8 cellular contexts compared by ENCODE assay signal in the genomic region with DNA sequence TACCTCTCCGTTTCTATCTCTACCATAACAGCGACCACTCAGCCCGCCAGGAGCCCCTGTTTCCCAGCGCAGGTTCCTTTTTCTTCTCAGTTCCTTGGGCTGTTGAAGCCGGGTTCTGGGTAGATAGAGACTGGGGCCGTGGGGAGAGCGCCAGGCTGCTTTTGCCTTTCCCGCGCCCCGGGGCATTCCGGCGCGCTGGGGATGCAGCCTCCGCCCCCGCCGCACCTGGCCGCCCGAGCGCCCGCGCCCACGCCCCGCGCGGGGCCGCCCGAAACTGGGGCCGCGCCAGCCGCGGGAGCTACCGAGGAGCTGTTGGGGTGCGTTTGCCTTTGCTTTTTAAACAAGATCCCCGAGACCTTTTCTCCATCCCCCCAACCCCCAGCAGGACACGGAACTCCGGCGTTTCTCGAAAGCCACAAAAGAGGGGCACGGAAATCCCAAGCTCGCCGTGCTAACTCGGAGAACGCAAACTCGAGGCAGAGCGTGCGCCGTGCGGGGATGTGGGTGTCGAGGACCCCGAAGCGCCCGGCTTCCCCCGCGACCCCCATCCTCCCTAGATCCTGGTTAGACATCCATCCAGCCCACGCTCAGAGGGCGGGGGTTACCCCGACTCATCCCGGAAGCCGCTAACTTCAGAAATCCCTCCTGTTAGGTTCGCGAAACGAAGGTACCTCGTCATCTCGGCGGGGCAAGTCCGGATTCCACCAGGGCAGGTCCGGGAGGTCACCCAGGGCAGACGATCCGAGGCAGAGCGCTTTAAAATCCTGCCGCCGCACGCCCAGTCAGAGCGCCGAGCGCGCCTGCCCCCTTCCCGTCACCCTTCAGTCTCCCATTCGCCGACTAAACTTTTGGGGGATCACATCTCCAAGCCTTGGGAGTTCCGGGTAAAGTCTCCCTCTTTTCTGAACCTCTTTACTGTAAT. TPM values are rescaled to one million over a fixed set of nuclear protein-coding genes. Genes with fewer than 3 reads are reported as not detected.
A peak's percentile ranks its signal among the peaks of the same experiment; 100 is the strongest.
DNase-seq lines count a peak whose midpoint lies in the region; ATAC-seq and TF ChIP-seq lines count a peak whose summit lies in the region.

No MANE protein-coding gene starts in this region.

- intact Hi-C loops in CD4-positive, alpha-beta memory T cell (cut with micrococcal nuclease) = loop anchor here (2.0 to 5.0 kb wide), 4 partner anchors 96 to 449 kb away; a partner anchor contains a TSS
- intact Hi-C loops in activated T-helper 2 cell treated with anti-CD3 and anti-CD28 coated beads, Interferon-gamma antibody, Interleukin-2, Interleukin-4, amounts not matched to agents 10 μg/mL and 5 μg/mL and 100 μg/mL, durations not matched to agents 14 hours and 24 hours and 36 hours (cut with micrococcal nuclease) = loop anchor here (2.0 to 5.0 kb wide), 2 partner anchors 95 to 141 kb away; a partner anchor contains a TSS

- peaks cover 11 to 28% (median 16%) of the 10 kb centered on the region in 4 donors for H3K4me1 Mint-ChIP-seq in CD4-positive, alpha-beta memory T cell
- H3K4me1 Mint-ChIP-seq in activated T-helper 2 cell treated with anti-CD3 and anti-CD28 coated beads, Interferon-gamma antibody, Interleukin-2, Interleukin-4, amounts not matched to agents 10 μg/mL and 5 μg/mL and 100 μg/mL, durations not matched to agents 14 hours and 24 hours and 36 hours (ENCODE audit: low read depth) = peaks cover 9% of the 10 kb centered on the region

- no peak overlapping the region for H3K9ac ChIP-seq in smooth muscle cell (ENCODE audit: low read depth)

- peak; percentile 24 for ATAC-seq in HG02759 (IDR thresholded peaks at IDR 0.05; ENCODE audit: unreplicated experiment)
- no peak for ATAC-seq in HG02678 (IDR thresholded peaks at IDR 0.05; ENCODE audit: unreplicated experiment)
- ATAC-seq in GM21526 (IDR thresholded peaks at IDR 0.05; ENCODE audit: low FRiP score, unreplicated experiment) = no peak
- ATAC-seq in GM19023 (IDR thresholded peaks at IDR 0.05; ENCODE audit: unreplicated experiment) = no peak

- H3F3A ChIP-seq in smooth muscle cell (ENCODE audit: low read depth) = no peaks in the 10 kb centered on the region

- DNase-seq in CD4-positive, alpha-beta memory T cell = peak in 4 of 5 donors; percentile 2 to 19 (median 13)
- DNase-seq in activated T-helper 2 cell treated with anti-CD3 and anti-CD28 coated beads, Interferon-gamma antibody, Interleukin-2, Interleukin-4, amounts not matched to agents 10 μg/mL and 5 μg/mL and 100 μg/mL, durations not matched to agents 14 hours and 24 hours and 36 hours (ENCODE audit: low spot score) = no peak
- DNase-seq in iPS DF 6.9 (ENCODE audit: low read depth, low spot score) (no peak), smooth muscle cell (lab: John Stamatoyannopoulos, UW; ENCODE audit: unreplicated experiment) (no peak)

- CTCF ChIA-PET in CD4-positive, alpha-beta memory T cell (lab: Charles Lee; ENCODE audit: partially characterized antibody) = interaction anchor here (1.2 to 5.0 kb wide), 9 partner anchors 9 to 448 kb away, joined by 3 to 23 read pairs (median 5); no protein-coding TSS in a partner anchor

- POLR2A ChIA-PET in CD4-positive, alpha-beta memory T cell (lab: Charles Lee; ENCODE audit: partially characterized antibody) = interaction anchor here (2.3 kb wide), 1 partner anchor 140 kb away, joined by 8 read pairs; a partner anchor contains a TSS

- peak overlapping the region; percentile 88 for H3K4me2 ChIP-seq in smooth muscle cell

- H3K79me2 ChIP-seq in smooth muscle cell (ENCODE audit: low read depth) = no peaks in the 10 kb centered on the region

- H3K36me3 ChIP-seq in CD4-positive, alpha-beta memory T cell (ENCODE audit: insufficient read depth, low read length) = no peaks in the 10 kb centered on the region
- H3K36me3 ChIP-seq in iPS DF 6.9 (ENCODE audit: control insufficient read depth, insufficient read depth, low read length) (no peaks in the 10 kb centered on the region), smooth muscle cell (ENCODE audit: low read depth) (no peaks in the 10 kb centered on the region)

- peak overlapping the region; percentile 86 for H2AFZ ChIP-seq in smooth muscle cell (ENCODE audit: low read depth)

- H4K20me1 ChIP-seq in smooth muscle cell (ENCODE audit: low read depth) = no peaks in the 10 kb centered on the region

- no peaks in the 10 kb centered on the region for H3K9me3 Mint-ChIP-seq in CD4-positive, alpha-beta memory T cell
- H3K9me3 Mint-ChIP-seq in activated T-helper 2 cell treated with anti-CD3 and anti-CD28 coated beads, Interferon-gamma antibody, Interleukin-2, Interleukin-4, amounts not matched to agents 10 μg/mL and 5 μg/mL and 100 μg/mL, durations not matched to agents 14 hours and 24 hours and 36 hours = no peaks in the 10 kb centered on the region

- H3K27ac ChIP-seq in CD4-positive, alpha-beta memory T cell (ENCODE audit: low read depth, low read length) = no peak overlapping the region
- H3K27ac ChIP-seq in iPS DF 6.9 (ENCODE audit: low read length) (no peak overlapping the region), smooth muscle cell (ENCODE audit: low read depth) (no peak overlapping the region)

- no CpG with 5 or more reads among the region's 81 CpGs for WGBS in iPS DF 6.9 (ENCODE audit: insufficient coverage, insufficient read length)
- WGBS in smooth muscle cell (ENCODE audit: low lambda C conversion rate) = 3% methylated on average over 78 of the region's 81 CpGs

- H3K27ac Mint-ChIP-seq in CD4-positive, alpha-beta memory T cell = peak overlapping the region in 1 of 7 donors; percentile 25
- H3K27ac Mint-ChIP-seq in activated T-helper 2 cell treated with anti-CD3 and anti-CD28 coated beads, Interferon-gamma antibody, Interleukin-2, Interleukin-4, amounts not matched to agents 10 μg/mL and 5 μg/mL and 100 μg/mL, durations not matched to agents 14 hours and 24 hours and 36 hours = no peak overlapping the region

- peaks cover 16% of the 10 kb centered on the region for H3K27me3 ChIP-seq in CD4-positive, alpha-beta memory T cell (ENCODE audit: insufficient read depth, low read length)
- H3K27me3 ChIP-seq in iPS DF 6.9 (ENCODE audit: control insufficient read depth, insufficient read depth, low read length) (peaks cover 40% of the 10 kb centered on the region), smooth muscle cell (ENCODE audit: low read depth) (peaks cover 85% of the 10 kb centered on the region)

- H3K9me3 ChIP-seq in CD4-positive, alpha-beta memory T cell (ENCODE audit: control insufficient read depth in 1 of 2, low read length in 2 of 2) = no peaks in the 10 kb centered on the region
- H3K9me3 ChIP-seq in iPS DF 6.9 (ENCODE audit: control insufficient read depth, insufficient read depth, low read length) = no peaks in the 10 kb centered on the region
- no peaks in the 10 kb centered on the region for H3K9me3 ChIP-seq in smooth muscle cell (replicated peaks; ENCODE audit: low read depth)

- no peaks in the 10 kb centered on the region for H3K36me3 Mint-ChIP-seq in CD4-positive, alpha-beta memory T cell
- H3K36me3 Mint-ChIP-seq in activated T-helper 2 cell treated with anti-CD3 and anti-CD28 coated beads, Interferon-gamma antibody, Interleukin-2, Interleukin-4, amounts not matched to agents 10 μg/mL and 5 μg/mL and 100 μg/mL, durations not matched to agents 14 hours and 24 hours and 36 hours (ENCODE audit: low read depth) = no peaks in the 10 kb centered on the region

- peak overlapping the region; percentile 84 to 91 (median 88) for H3K4me3 Mint-ChIP-seq in CD4-positive, alpha-beta memory T cell
- H3K4me3 Mint-ChIP-seq in activated T-helper 2 cell treated with anti-CD3 and anti-CD28 coated beads, Interferon-gamma antibody, Interleukin-2, Interleukin-4, amounts not matched to agents 10 μg/mL and 5 μg/mL and 100 μg/mL, durations not matched to agents 14 hours and 24 hours and 36 hours (ENCODE audit: low read depth) = peak overlapping the region; percentile 60

- peaks cover 42 to 50% of the 10 kb centered on the region in 2 donors for H3K27me3 Mint-ChIP-seq in CD4-positive, alpha-beta memory T cell
- H3K27me3 Mint-ChIP-seq in activated T-helper 2 cell treated with anti-CD3 and anti-CD28 coated beads, Interferon-gamma antibody, Interleukin-2, Interleukin-4, amounts not matched to agents 10 μg/mL and 5 μg/mL and 100 μg/mL, durations not matched to agents 14 hours and 24 hours and 36 hours (ENCODE audit: low read depth) = peaks cover 77% of the 10 kb centered on the region

- peaks cover 28% of the 10 kb centered on the region for H3K4me1 ChIP-seq in CD4-positive, alpha-beta memory T cell (ENCODE audit: insufficient read depth, low read length)
- no peaks in the 10 kb centered on the region for H3K4me1 ChIP-seq in iPS DF 6.9 (ENCODE audit: control insufficient read depth, insufficient read depth, low read length)
- H3K4me1 ChIP-seq in smooth muscle cell (ENCODE audit: low read depth) = peaks cover 4% of the 10 kb centered on the region

- no peak for TF ChIP-seq CTCF in smooth muscle cell (IDR thresholded peaks at IDR 0.05; ENCODE audit: borderline replicate concordance, insufficient read depth, poor library complexity, severe bottlenecking)

- peak overlapping the region; percentile 27 to 64 for H3K4me3 ChIP-seq in CD4-positive, alpha-beta memory T cell (ENCODE audit: low read length in 2 of 2)
- H3K4me3 ChIP-seq in iPS DF 6.9 (ENCODE audit: low read length) (peak overlapping the region; percentile 85; the same call in 1 of the 2 replicates), smooth muscle cell (peak overlapping the region; percentile 71)

RNA-seq across cellular contexts. Expression of a gene that starts 1.0 kb away (rescaled TPM):
- not detected for total RNA-seq in CD4-positive, alpha-beta memory T cell
- not detected for polyA plus RNA-seq in CD4-positive, alpha-beta memory T cell
- not detected in 2 replicates for total RNA-seq in activated T-helper 2 cell treated with anti-CD3 and anti-CD28 coated beads, Interferon-gamma antibody, Interleukin-2, Interleukin-4, amounts not matched to agents 10 μg/mL and 5 μg/mL and 100 μg/mL, durations not matched to agents 14 hours and 24 hours and 36 hours
- total RNA-seq in smooth muscle cell = 20.5 and 31.3 TPM in 2 replicates
- 8.9 and 9.8 TPM in 2 replicates for polyA plus RNA-seq in smooth muscle cell

Comparison
In these comparisons a context has a peak if more than half of its experiments do, and no peak if none do; other contexts are left out.
1. DNase-seq: peak in CD4-positive, alpha-beta memory T cell (4 of 5); none in activated T-helper 2 cell treated with anti-CD3 and anti-CD28 coated beads, Interferon-gamma antibody, Interleukin-2, Interleukin-4, amounts not matched to agents 10 μg/mL and 5 μg/mL and 100 μg/mL, durations not matched to agents 14 hours and 24 hours and 36 hours (single experiment), iPS DF 6.9 (single experiment) and smooth muscle cell (single experiment).
2. RNA of a gene that starts 1.0 kb away (total RNA-seq): 20.5 to 31.3 TPM in smooth muscle cell; not detected in CD4-positive, alpha-beta memory T cell and not detected in activated T-helper 2 cell treated with anti-CD3 and anti-CD28 coated beads, Interferon-gamma antibody, Interleukin-2, Interleukin-4, amounts not matched to agents 10 μg/mL and 5 μg/mL and 100 μg/mL, durations not matched to agents 14 hours and 24 hours and 36 hours; every median in the first group is over 10 times any median in the second.
3. Peak in every context shown above with its lines, with median percentiles within 50 percentile points of each other: H3K4me3 ChIP-seq.